22 cellular contexts compared by ENCODE assay signal in the genomic region with DNA sequence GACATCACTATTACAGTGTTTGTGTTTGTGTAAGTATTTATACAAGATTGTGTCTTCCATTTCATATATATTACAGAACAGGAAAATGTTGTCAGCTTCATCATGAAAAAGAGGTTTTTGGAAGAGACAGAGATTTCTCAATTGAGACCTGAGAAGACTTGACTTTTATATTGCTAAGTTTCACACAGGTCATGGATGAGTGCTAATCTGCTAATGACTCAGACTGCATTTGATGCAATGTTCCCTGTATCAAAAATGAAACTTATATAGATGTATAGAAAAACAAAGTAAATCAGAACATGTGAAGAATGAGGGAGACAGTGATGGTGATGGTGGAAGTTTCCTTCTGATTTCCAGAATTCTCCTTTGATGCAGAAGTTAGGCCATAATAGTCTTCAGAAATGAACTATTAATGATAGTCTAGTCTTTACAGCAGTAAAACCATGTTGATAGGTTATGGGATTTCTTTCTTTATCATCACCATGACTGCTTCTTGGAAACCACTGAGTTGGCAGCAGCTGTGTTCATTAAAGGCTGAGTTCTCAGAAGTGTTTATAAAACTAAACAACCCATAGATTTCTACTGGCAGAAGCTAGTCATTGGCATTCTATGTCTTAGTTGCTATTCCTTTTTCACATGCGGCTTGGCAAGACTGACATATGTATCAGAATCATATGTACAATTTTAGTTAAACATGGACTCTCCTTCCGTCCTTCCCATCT.
"Had no signal": no experiment of that assay in that cellular context is flagged by ENCODE, and none has a peak within 500 bp of the region (broad histone marks: within the 10 kb centered on the region; RNA-seq: fewer than 3 reads in every experiment).

No MANE protein-coding gene starts in this region.

- H3K36me3 Mint-ChIP-seq: activated CD8-positive, alpha-beta memory T cell treated with anti-CD3 and anti-CD28 coated beads, Interleukin-2, amount 10 ng/mL, durations not matched to agents 7 days and 5 days had no signal

- H3K36me3 ChIP-seq: brain microvascular endothelial cell, gastrocnemius medialis, neutrophil, sigmoid colon, spleen, suprapubic skin, transverse colon, vagina had no signal

- DNase-seq: activated CD4-positive, alpha-beta T cell treated with anti-CD3 and anti-CD28 coated beads, Interleukin-2, amount 50 U/mL, for 1 hour; activated CD8-positive, alpha-beta memory T cell treated with anti-CD3 and anti-CD28 coated beads, Interleukin-2, amount 10 ng/mL, durations not matched to agents 7 days and 5 days; activated gamma-delta T cell treated with Interleukin-2 at 50 U/mL for 16 hours; aorta; brain microvascular endothelial cell; gastrocnemius medialis; head of caudate nucleus; sigmoid colon; spleen; stimulated activated CD8-positive, alpha-beta memory T cell treated with anti-CD3 and anti-CD28 coated beads, Interleukin-4, amount 100 ng/mL, for 48 hours; transverse colon had no signal

- H3K27ac ChIP-seq: brain microvascular endothelial cell, coronary artery, gastrocnemius medialis, neutrophil, parathyroid adenoma, sigmoid colon, spleen, suprapubic skin, transverse colon, vagina had no signal

- H3K27me3 ChIP-seq: brain microvascular endothelial cell, gastrocnemius medialis, neutrophil, sigmoid colon, spleen, suprapubic skin, transverse colon, vagina had no signal

- FAIRE-seq: keratinocyte had no signal

- H3K27ac Mint-ChIP-seq: activated CD8-positive, alpha-beta memory T cell treated with anti-CD3 and anti-CD28 coated beads, Interleukin-2, amount 10 ng/mL, durations not matched to agents 7 days and 5 days; natural killer cell treated with Interleukin-12 subunit alpha and Interleukin-12 subunit beta and Interleukin-15 and Interleukin-18, amount 100 ng/mL, for 72 hours; stimulated activated naive CD8-positive, alpha-beta T cell treated with anti-CD3 and anti-CD28 coated beads, Interleukin-15, Interleukin-2, amounts not matched to agents 100 ng/mL and 50 ng/mL, for 24 hours; T-helper 1 cell treated with Interleukin-12 subunit alpha and Interleukin-12 subunit beta and Interleukin-4 antibody, amounts not matched to agents 30 μg/mL and 1 μg/mL, for 36 hours had no signal

- H2AFZ ChIP-seq: parathyroid adenoma had no signal

- H3K4me3 ChIP-seq: coronary artery, gastrocnemius medialis, lung, sigmoid colon, spleen, suprapubic skin, transverse colon, vagina had no signal

- H3K79me2 ChIP-seq: parathyroid adenoma had no signal

- H3K4me1 ChIP-seq: gastrocnemius medialis, parathyroid adenoma, spleen, suprapubic skin, transverse colon, vagina had no signal

- H3K4me3 Mint-ChIP-seq: activated CD8-positive, alpha-beta memory T cell treated with anti-CD3 and anti-CD28 coated beads, Interleukin-2, amount 10 ng/mL, durations not matched to agents 7 days and 5 days; natural killer cell treated with Interleukin-12 subunit alpha and Interleukin-12 subunit beta and Interleukin-15 and Interleukin-18, amount 100 ng/mL, for 72 hours; stimulated activated naive CD8-positive, alpha-beta T cell treated with anti-CD3 and anti-CD28 coated beads, Interleukin-15, Interleukin-2, amounts not matched to agents 100 ng/mL and 50 ng/mL, for 24 hours; T-helper 1 cell treated with Interleukin-12 subunit alpha and Interleukin-12 subunit beta and Interleukin-4 antibody, amounts not matched to agents 30 μg/mL and 1 μg/mL, for 36 hours had no signal

- H3K9me3 Mint-ChIP-seq: T-helper 1 cell treated with Interleukin-12 subunit alpha and Interleukin-12 subunit beta and Interleukin-4 antibody, amounts not matched to agents 30 μg/mL and 1 μg/mL, for 36 hours had no signal

- H3K9me3 ChIP-seq: gastrocnemius medialis, neutrophil, suprapubic skin, transverse colon, vagina had no signal

- ATAC-seq: activated CD4-positive, CD25-positive, alpha-beta regulatory T cell treated with anti-CD3 and anti-CD28 coated beads, Interleukin-2, amount 50 U/mL, for 24 hours; activated CD8-positive, alpha-beta memory T cell treated with anti-CD3 and anti-CD28 coated beads, Interleukin-2, amount 10 ng/mL, durations not matched to agents 7 days and 5 days; gastrocnemius medialis had no signal

- H3K9ac ChIP-seq: parathyroid adenoma had no signal
